Comparison of ENCODE assay signal across 8 cellular contexts in genomic region chr2:127408004-127408806, GRCh38. TPM values are rescaled to one million over a fixed set of nuclear protein-coding genes. Genes with fewer than 3 reads are reported as not detected.
A peak's percentile ranks its signal among the peaks of the same experiment; 100 is the strongest.
DNase-seq lines count a peak whose midpoint lies in the region; ATAC-seq and TF ChIP-seq lines count a peak whose summit lies in the region.

No MANE protein-coding gene starts in this region.

- H3K27ac Mint-ChIP-seq in T-helper 17 cell, result peak overlapping the region; percentile 51

- intact Hi-C loops in left ventricle myocardium superior (cut with micrococcal nuclease), result no loop called here
- intact Hi-C loops in prostate gland (cut with DNase I), result loop anchor here (10.0 kb wide), 2 partner anchors 267 to 303 kb away; partner anchors contain the start of genes BIN1 and LIMS2
- intact Hi-C loops in upper lobe of right lung (cut with DNase I), result no loop called here

- no peaks in the 10 kb centered on the region for H3K36me3 Mint-ChIP-seq in T-helper 17 cell (ENCODE audit: low read depth)

- peak; percentile 90 for DNase-seq in ELF-1 (ENCODE audit: low read depth, low spot score)
- peak; percentile 75 for DNase-seq in NCI-H1092 (lab: John Stamatoyannopoulos, UW)
- peak; percentile 81 to 94 (median 90) for DNase-seq in T-helper 17 cell
- peak in 54 of 56 donors; percentile 47 to 94 (median 80) for DNase-seq in amygdala (lab: John Stamatoyannopoulos, UW)
- peak; percentile 97 for DNase-seq in left ventricle myocardium superior
- peak; percentile 85 for DNase-seq in prostate gland (ENCODE audit: low spot score)
- peak; percentile 97 for DNase-seq in upper lobe of right lung

- H3K27ac ChIP-seq in HEK293 (ENCODE audit: extremely low read depth, low read depth, low read length) (peak overlapping the region; percentile 96), prostate gland (peak overlapping the region; percentile 87 to 88), upper lobe of right lung (peak overlapping the region; percentile 93)

- 15% methylated on average over 24 of the region's 75 CpGs for WGBS in prostate gland

- H3K4me3 ChIP-seq in HEK293 (ENCODE audit: low read depth, low read length) (peak overlapping the region; percentile 46), prostate gland (peak overlapping the region; percentile 43 to 47), upper lobe of right lung (peak overlapping the region; percentile 63)

- H3K4me1 ChIP-seq in HEK293 (ENCODE audit: control insufficient read depth, insufficient read depth, low read length), result peaks cover 6% of the 10 kb centered on the region
- H3K4me1 ChIP-seq in prostate gland (replicated peaks), result no peaks in the 10 kb centered on the region
- H3K4me1 ChIP-seq in upper lobe of right lung, result peaks cover 42% of the 10 kb centered on the region

- TF ChIP-seq CTCF in HEK293 (tag by site-specific recombination; IDR thresholded peaks at IDR 0.05) (peak; percentile 55; the same call in 1 of the 2 replicates), prostate gland (IDR thresholded peaks at IDR 0.05) (peak in 2 of 4 experiments; percentile 9 to 39), upper lobe of right lung (IDR thresholded peaks at IDR 0.05) (no peak)

- peaks cover 15% of the 10 kb centered on the region for H3K4me1 Mint-ChIP-seq in T-helper 17 cell

- POLR2A ChIA-PET in HEK293 (lab: Yijun Ruan, JAX), result interaction anchor here (1.0 to 1.8 kb wide), 2 partner anchors 9 to 20 kb away, joined by 5 to 7 read pairs; partner anchors contain the start of gene MAP3K2

- CTCF ChIA-PET in HEK293 (lab: Yijun Ruan, JAX), result no interaction called here

- H3K36me3 ChIP-seq in HEK293 (ENCODE audit: control insufficient read depth in 2 of 2, insufficient read depth in 1 of 2, low read length in 2 of 2) (no peaks in the 10 kb centered on the region), prostate gland (no peaks in the 10 kb centered on the region), upper lobe of right lung (no peaks in the 10 kb centered on the region)

- peaks cover 5% of the 10 kb centered on the region for H3K27me3 Mint-ChIP-seq in T-helper 17 cell

- H3K4me3 Mint-ChIP-seq in T-helper 17 cell, result peak overlapping the region; percentile 82

- H3K27me3 ChIP-seq in prostate gland (replicated peaks; ENCODE audit: insufficient read depth), result no peaks in the 10 kb centered on the region
- no peaks in the 10 kb centered on the region for H3K27me3 ChIP-seq in upper lobe of right lung

- H3K9me3 ChIP-seq in HEK293 (ENCODE audit: control insufficient read depth, insufficient read depth, low read depth, low read length), result no peaks in the 10 kb centered on the region
- H3K9me3 ChIP-seq in T-helper 17 cell (ENCODE audit: control insufficient read depth, low read length, poor library complexity, severe bottlenecking), result no peaks in the 10 kb centered on the region
- no peaks in the 10 kb centered on the region for H3K9me3 ChIP-seq in prostate gland
- H3K9me3 ChIP-seq in upper lobe of right lung, result no peaks in the 10 kb centered on the region

- TF ChIP-seq POLR2A in prostate gland (IDR thresholded peaks at IDR 0.05), result peak; percentile 60

- ATAC-seq in T-helper 17 cell (peak; percentile 93), left ventricle myocardium superior (peak; percentile 95), upper lobe of right lung (peak; percentile 96)

TF ChIP-seq in HEK293, 187 proteins besides CTCF, POLR2A, EP300 and RAD21 (continues in another document):
- TF ChIP-seq ZNF830 (tag by site-specific recombination; IDR thresholded peaks at IDR 0.05; ENCODE audit: low read depth) (no peak), YY2 (tag by site-specific recombination; IDR thresholded peaks at IDR 0.05) (no peak), ZNF155 (tag by site-specific recombination; IDR thresholded peaks at IDR 0.05) (no peak), PRDM10 (tag by site-specific recombination; IDR thresholded peaks at IDR 0.05) (peak; percentile 79), RBAK (tag by site-specific recombination; IDR thresholded peaks at IDR 0.05) (no peak), TCF7L2 (IDR thresholded peaks at IDR 0.05; ENCODE audit: borderline replicate concordance, low read depth, low read length) (no peak), ZNF791 (tag by site-specific recombination; IDR thresholded peaks at IDR 0.05) (no peak), ZBTB17 (tag by site-specific recombination; IDR thresholded peaks at IDR 0.05) (peak; percentile 4; the same call in 1 of the 2 replicates), ZBTB26 (tag by site-specific recombination; optimal IDR thresholded peaks at IDR 0.05) (peak; percentile 58), KLF7 (tag by site-specific recombination; IDR thresholded peaks at IDR 0.05; ENCODE audit: borderline replicate concordance) (no peak), ZNF184 (tag by site-specific recombination; IDR thresholded peaks at IDR 0.05) (0 out of 2 replicates have a peak, but pooled peaks have one; percentile 14), ZBTB10 (tag by site-specific recombination; IDR thresholded peaks at IDR 0.05) (peak; percentile 47; the same call in 1 of the 2 replicates), EGR2 (tag by site-specific recombination; IDR thresholded peaks at IDR 0.05; ENCODE audit: low read depth) (peak; percentile 67)

RNA-seq across cellular contexts. Expression of gene PROC, which starts 10.0 kb away (rescaled TPM):
- total RNA-seq in T-helper 17 cell (not detected), left ventricle myocardium superior (not detected), prostate gland (not detected), upper lobe of right lung (not detected)

RNA-seq across cellular contexts. Expression of gene MAP3K2, which starts 20.4 kb away (rescaled TPM):
- total RNA-seq in T-helper 17 cell (100 to 1,000 TPM in 1 of 2 donors, 10 to 100 TPM in 1; 91.0 to 100 TPM), left ventricle myocardium superior (24.9 TPM), prostate gland (10 to 100 TPM; 61.6 to 63.8 TPM), upper lobe of right lung (71.5 TPM)

Comparison
In these comparisons a context has a peak if more than half of its experiments do, and no peak if none do; other contexts are left out.
1. Peak in every context shown above with its lines: DNase-seq, ATAC-seq, H3K4me3 ChIP-seq and H3K27ac ChIP-seq.